In genomic region chr2:75499534-75499933, GRCh38 we compare ENCODE assay signal across 15 cellular contexts.
"Had no signal": no experiment of that assay in that cellular context is flagged by ENCODE, and none has a peak within 500 bp of the region (broad histone marks: within the 10 kb centered on the region; RNA-seq: fewer than 3 reads in every experiment).

No MANE protein-coding gene starts in this region.

- H3K27ac ChIP-seq: RWPE1 had no signal

- DNase-seq: KBM-7; NCI-H1092; NCI-H1436; NCI-H1694 treated with DMSO at 0.1 percent for 48 hours; NCI-H1930; NCI-H2107; NCI-H2227 treated with DMSO at 0.1 percent for 48 hours; NCI-H524; NCI-H526 treated with DMSO at 0.1 percent for 48 hours; NCI-H748 treated with DMSO at 0.1 percent for 48 hours; NK-92 treated with Interleukin-12 subunit alpha and Interleukin-12 subunit beta, amount 100 ng/mL, for 24 hours; PC-3; SHP77 had no signal

- ATAC-seq: Panc1, PC-3 had no signal
